33 cellular contexts compared by ENCODE assay signal in the genomic region with DNA sequence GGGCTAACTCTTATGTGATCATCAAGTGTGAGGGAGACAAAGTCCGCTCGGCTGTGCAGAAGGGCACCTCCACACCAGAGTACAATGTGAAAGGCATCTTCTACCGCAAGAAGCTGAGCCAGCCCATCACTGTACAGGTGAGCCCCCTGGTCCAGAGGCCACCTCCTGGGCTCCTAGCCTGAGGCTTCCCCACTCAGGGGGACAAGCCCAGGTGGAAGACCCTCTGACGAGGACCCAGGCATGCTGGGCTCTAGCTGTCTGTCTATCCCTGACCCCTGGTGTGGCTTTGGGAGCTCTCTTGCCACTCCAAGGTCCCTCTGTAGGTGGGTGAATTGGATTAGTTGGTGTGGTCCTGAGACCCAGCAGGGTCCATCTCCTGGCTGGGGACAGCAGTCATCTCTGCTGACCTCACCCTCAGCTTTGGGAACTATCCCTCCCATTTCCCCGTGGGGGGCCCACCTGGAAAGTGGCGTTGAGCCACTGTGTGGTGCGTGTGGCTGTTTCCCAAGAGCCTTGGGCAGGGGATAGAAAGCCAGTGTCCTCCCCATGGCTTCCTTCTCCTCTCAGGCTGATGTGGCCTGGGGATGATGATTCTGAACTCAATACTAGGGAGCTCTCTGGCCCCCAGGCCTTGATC. TPM values are rescaled to one million over a fixed set of nuclear protein-coding genes. Genes with fewer than 3 reads are reported as not detected.
"Had no signal": no experiment of that assay in that cellular context is flagged by ENCODE, and none has a peak within 500 bp of the region (broad histone marks: within the 10 kb centered on the region; RNA-seq: fewer than 3 reads in every experiment).

No MANE protein-coding gene starts in this region.

- ATAC-seq: activated CD4-positive, alpha-beta T cell treated with anti-CD3 and anti-CD28 coated beads for 36 hours; activated CD8-positive, alpha-beta memory T cell treated with anti-CD3 and anti-CD28 coated beads, Interleukin-2, amount 10 ng/mL, durations not matched to agents 7 days and 5 days; activated CD8-positive, alpha-beta T cell treated with anti-CD3 and anti-CD28 coated beads, Interleukin-2, amount 10 ng/mL, durations not matched to agents 7 days and 5 days; activated naive CD4-positive, alpha-beta T cell treated with anti-CD3 and anti-CD28 coated beads, Interleukin-2, amount 50 U/mL, for 72 hours had no signal

- DNase-seq: activated CD4-positive, alpha-beta memory T cell treated with anti-CD3 and anti-CD28 coated beads for 36 hours; activated CD4-positive, alpha-beta T cell treated with anti-CD3 and anti-CD28 coated beads for 36 hours; activated CD4-positive, alpha-beta T cell treated with anti-CD3 and anti-CD28 coated beads, Interleukin-2, amount 10 ng/mL, durations not matched to agents 24 days and 14 days; activated CD4-positive, CD25-positive, alpha-beta regulatory T cell; activated CD4-positive, CD25-positive, alpha-beta regulatory T cell treated with anti-CD3 and anti-CD28 coated beads, Interleukin-2, amount 50 U/mL, for 72 hours; activated CD8-positive, alpha-beta memory T cell treated with anti-CD3 and anti-CD28 coated beads, Interleukin-2, amount 10 ng/mL, durations not matched to agents 7 days and 5 days; activated CD8-positive, alpha-beta memory T cell treated with anti-CD3 and anti-CD28 coated beads, Interleukin-2, amount 50 U/mL, for 4 hours; activated CD8-positive, alpha-beta T cell treated with anti-CD3 and anti-CD28 coated beads, Interleukin-2, amount 10 ng/mL, durations not matched to agents 7 days and 5 days; activated gamma-delta T cell; activated naive CD4-positive, alpha-beta T cell; activated naive CD4-positive, alpha-beta T cell treated with anti-CD3 and anti-CD28 coated beads, Interleukin-2, amount 10 ng/mL, durations not matched to agents 7 days and 5 days; activated naive CD8-positive, alpha-beta T cell treated with anti-CD3 and anti-CD28 coated beads, Interleukin-2, amount 10 ng/mL, durations not matched to agents 7 days and 5 days; activated T-cell treated with anti-CD3 and anti-CD28 coated beads, Interleukin-2, amount 50 U/mL, for 1 hour; activated T-cell treated with anti-CD3 and anti-CD28 coated beads, Interleukin-2, amount 50 U/mL, for 48 hours; central memory CD4-positive, alpha-beta T cell; cerebellar nuclear complex; colonic mucosa; effector CD8-positive, alpha-beta T cell; foreskin fibroblast; head of caudate nucleus; T-helper 1 cell; T-helper 2 cell had no signal

- H3K9me3 ChIP-seq: ascending aorta, breast epithelium, colonic mucosa had no signal

- H3K4me3 ChIP-seq: ascending aorta, breast epithelium, cardiac muscle cell, colonic mucosa had no signal

- H3K27me3 ChIP-seq: ascending aorta, breast epithelium, cardiac muscle cell, colonic mucosa had no signal

- FAIRE-seq: endometrium, endothelial cell of umbilical vein, frontal cortex had no signal

- H3K36me3 ChIP-seq: breast epithelium, cardiac muscle cell had no signal

- H3K27ac ChIP-seq: ascending aorta, breast epithelium, cardiac muscle cell, colonic mucosa, epithelial cell of prostate had no signal

RNA-seq across cellular contexts. Expression of gene MYO7A, which starts 5.4 kb away (rescaled TPM):
- total RNA-seq: activated CD8-positive, alpha-beta T cell treated with anti-CD3 and anti-CD28 coated beads, Interleukin-2, amount 10 ng/mL, durations not matched to agents 7 days and 5 days had no signal

RNA-seq across cellular contexts. Expression of gene OMP, which starts 20.1 kb away (rescaled TPM):
- total RNA-seq: activated CD4-positive, alpha-beta memory T cell treated with anti-CD3 and anti-CD28 coated beads for 36 hours; activated CD4-positive, alpha-beta T cell treated with anti-CD3 and anti-CD28 coated beads for 36 hours; activated CD4-positive, alpha-beta T cell treated with anti-CD3 and anti-CD28 coated beads, Interleukin-2, amount 10 ng/mL, durations not matched to agents 24 days and 14 days; activated CD8-positive, alpha-beta memory T cell treated with anti-CD3 and anti-CD28 coated beads for 36 hours; activated CD8-positive, alpha-beta memory T cell treated with anti-CD3 and anti-CD28 coated beads, Interleukin-2, amount 10 ng/mL, durations not matched to agents 7 days and 5 days; activated CD8-positive, alpha-beta T cell treated with anti-CD3 and anti-CD28 coated beads, Interleukin-2, amount 10 ng/mL, durations not matched to agents 7 days and 5 days; activated naive CD4-positive, alpha-beta T cell treated with anti-CD3 and anti-CD28 coated beads, Interleukin-2, amount 50 U/mL, for 72 hours; activated naive CD8-positive, alpha-beta T cell treated with anti-CD3 and anti-CD28 coated beads, Interleukin-2, amount 10 ng/mL, durations not matched to agents 7 days and 5 days; activated T-helper 1 cell treated with anti-CD3 and anti-CD28 coated beads, Interleukin-12 subunit alpha, Interleukin-12 subunit beta, Interleukin-2, Interleukin-4 antibody, amounts not matched to agents 30 ng/mL and 10 ng/mL and 1 ng/mL, durations not matched to agents 14 hours and 24 hours and 36 hours; ascending aorta; breast epithelium; cardiac muscle cell; dermis microvascular lymphatic vessel endothelial cell; frontal cortex had no signal
- polyA plus RNA-seq: cardiac muscle cell, endothelial cell of umbilical vein had no signal
